25 cellular contexts compared by ENCODE assay signal in genomic region chr2:89780318-89780717, GRCh38.
DNase-seq lines count a peak whose midpoint lies in the region; ATAC-seq, FAIRE-seq and TF ChIP-seq lines count a peak whose summit lies in the region.
"Had no signal": no experiment of that assay in that cellular context is flagged by ENCODE, and none has a peak within 500 bp of the region (broad histone marks: within the 10 kb centered on the region; RNA-seq: fewer than 3 reads in every experiment).

No MANE protein-coding gene starts in this region.

- no peak for TF ChIP-seq POLR2A in HepG2 (IDR thresholded peaks at IDR 0.05; ENCODE audit: insufficient read depth in 1 of 2, low read depth in 2 of 2, low read length in 2 of 2)
- no peak for TF ChIP-seq POLR2A in right lobe of liver (IDR thresholded peaks at IDR 0.05)
- TF ChIP-seq POLR2A in IMR-90 (IDR thresholded peaks at IDR 0.05; ENCODE audit: low read depth, low read length): no peak
- no peak for TF ChIP-seq POLR2A in H1 (IDR thresholded peaks at IDR 0.05; ENCODE audit: control extremely low read depth in 1 of 2, low read depth in 2 of 2, low read length in 2 of 2)
- TF ChIP-seq POLR2A in GM18505 (IDR thresholded peaks at IDR 0.05; ENCODE audit: borderline replicate concordance, extremely low read depth, insufficient read depth, insufficient read length): no peak

- H3K27ac ChIP-seq in HepG2 (ENCODE audit: extremely low read length, insufficient read depth, low read length) (no peak overlapping the region), right lobe of liver (no peak overlapping the region), IMR-90 (ENCODE audit: insufficient read depth, low read length) (no peak overlapping the region), H1 (ENCODE audit: low read depth, low read length) (no peak overlapping the region)
- H3K27ac ChIP-seq: 22Rv1; A549; BLaER1 treated with 17β-estradiol and CSF1 and Interleukin-3, amounts not matched to agents 10 nM and 100 nM; C4-2B had no signal

- TF ChIP-seq CTCF in HepG2 (CRISPR knock-in tag; IDR thresholded peaks at IDR 0.05): no peak
- no peak for TF ChIP-seq CTCF in right lobe of liver (IDR thresholded peaks at IDR 0.05)
- no peak for TF ChIP-seq CTCF in IMR-90 (conservative IDR thresholded peaks at IDR 0.05; ENCODE audit: low read depth, low read length)
- TF ChIP-seq CTCF in H1 (IDR thresholded peaks at IDR 0.05; ENCODE audit: control extremely low read depth in 1 of 3, insufficient read depth in 1 of 3, low read depth in 1 of 3, low read length in 3 of 3): no peak
- no peak for TF ChIP-seq CTCF in kidney epithelial cell (IDR thresholded peaks at IDR 0.05; ENCODE audit: insufficient read depth, low read length, poor library complexity, severe bottlenecking)

- H3K23me2 ChIP-seq in H1 (ENCODE audit: low read depth, low read length): no peaks in the 10 kb centered on the region; the same call in 1 of the 2 replicates

- TF ChIP-seq EP300 in HepG2 (IDR thresholded peaks at IDR 0.05; ENCODE audit: low read depth in 2 of 2, low read length in 2 of 2) (no peak), HepG2 (CRISPR knock-in tag; IDR thresholded peaks at IDR 0.05; ENCODE audit: borderline replicate concordance) (no peak), H1 (IDR thresholded peaks at IDR 0.05; ENCODE audit: borderline replicate concordance in 1 of 2, low read depth in 2 of 2, low read length in 2 of 2) (no peak)

- H3K23ac ChIP-seq in IMR-90 (ENCODE audit: low read depth, low read length) (no peak overlapping the region), H1 (ENCODE audit: insufficient read length) (no peak overlapping the region)

- no TSS peak for BruUV-seq in HepG2 (replicated peaks; lab: Mats Ljungman, UMichigan)
- no TSS peak for BruUV-seq in IMR-90 (replicated peaks; lab: Mats Ljungman, UMichigan)

- no peaks in the 10 kb centered on the region for H3K79me2 ChIP-seq in HepG2 (ENCODE audit: insufficient read depth, low read length)
- H3K79me2 ChIP-seq in H1 (ENCODE audit: control insufficient read depth in 1 of 2, insufficient read depth in 2 of 2, low read length in 2 of 2): no peaks in the 10 kb centered on the region

- no peak overlapping the region for H3K4me3 ChIP-seq in HepG2 (replicated peaks in 1 of 3; ENCODE audit: insufficient read depth in 1 of 3, low read depth in 2 of 3, low read length in 3 of 3)
- no peak overlapping the region for H3K4me3 ChIP-seq in right lobe of liver
- no peak overlapping the region for H3K4me3 ChIP-seq in IMR-90 (ENCODE audit: insufficient read depth, low read depth, low read length)
- H3K4me3 ChIP-seq in H1 (ENCODE audit: extremely low read depth in 1 of 4, insufficient read depth in 2 of 4, low read depth in 3 of 4, low read length in 4 of 4): no peak overlapping the region
- H3K4me3 ChIP-seq in kidney epithelial cell (ENCODE audit: low read depth, low read length): no peak overlapping the region
- H3K4me3 ChIP-seq: A549; BLaER1 treated with 17β-estradiol and CSF1 and Interleukin-3, amounts not matched to agents 10 nM and 100 nM had no signal

- no peak for DNase-seq in HepG2 (ENCODE audit: low spot score)
- DNase-seq in right lobe of liver: no peak
- no peak for DNase-seq in IMR-90
- no peak for DNase-seq in H1 (ENCODE audit: low read depth in 1 of 2, low spot score in 2 of 2)
- DNase-seq in kidney epithelial cell (ENCODE audit: low read depth): peak; percentile 4
- DNase-seq in activated naive CD4-positive, alpha-beta T cell (lab: John Stamatoyannopoulos, UW): no peak
- no peak for DNase-seq in activated gamma-delta T cell treated with Interleukin-2 at 50 U/mL for 16 hours
- DNase-seq: AML-193; CD4-positive, alpha-beta memory T cell; CD8-positive, alpha-beta memory T cell; COR-L47; DMS 273 treated with DMSO at 0.1 percent for 48 hours; DMS153; DMS53; DMS79; DND-41; EL; GDM1 had no signal

- H3K79me1 ChIP-seq in IMR-90 (ENCODE audit: low read depth in 1 of 2, low read length in 2 of 2): no peaks in the 10 kb centered on the region
- no peaks in the 10 kb centered on the region for H3K79me1 ChIP-seq in H1 (ENCODE audit: low read depth, low read length)

- H2AK5ac ChIP-seq in IMR-90 (ENCODE audit: low read depth, low read length) (no peak overlapping the region), H1 (ENCODE audit: low read depth, low read length) (no peak overlapping the region)

- intact Hi-C loops in HepG2 (cut with micrococcal nuclease; ENCODE audit: unreplicated experiment): no loop called here
- intact Hi-C loops in right lobe of liver (cut with DNase I): no loop called here
- intact Hi-C loops in IMR-90 (cut with micrococcal nuclease): no loop called here

- H2AK9ac ChIP-seq in IMR-90 (replicated peaks; ENCODE audit: low read depth, low read length, poor library complexity): no peak overlapping the region

- POLR2A ChIA-PET in HepG2 (lab: Yijun Ruan, JAX): no interaction called here
- POLR2A ChIA-PET in IMR-90 (lab: Charles Lee; ENCODE audit: unreplicated experiment): no interaction called here
- POLR2A ChIA-PET in H1 (lab: Charles Lee; ENCODE audit: partially characterized antibody): no interaction called here

- TF ChIP-seq RAD21 in HepG2 (CRISPR knock-in tag; IDR thresholded peaks at IDR 0.05) (no peak), IMR-90 (IDR thresholded peaks at IDR 0.05; ENCODE audit: low read length) (no peak), H1 (IDR thresholded peaks at IDR 0.05 in 1 of 2, conservative IDR thresholded peaks at IDR 0.05 in 1 of 2; ENCODE audit: low read depth in 2 of 2, low read length in 2 of 2) (no peak)

- FAIRE-seq in HepG2 (lab: Jason Lieb, UNC) (no peak), H1 (lab: Jason Lieb, UNC) (no peak)
- FAIRE-seq: A549, GM12891, GM18507 had no signal

- H3K14ac ChIP-seq in IMR-90 (replicated peaks; ENCODE audit: low read depth, low read length) (no peak overlapping the region), H1 (ENCODE audit: insufficient read length) (no peak overlapping the region)

- H4K20me1 ChIP-seq in HepG2 (ENCODE audit: insufficient read depth, low read length): no peaks in the 10 kb centered on the region
- H4K20me1 ChIP-seq in IMR-90 (ENCODE audit: insufficient read depth, low read length): no peaks in the 10 kb centered on the region
- H4K20me1 ChIP-seq in H1 (replicated peaks in 1 of 2; ENCODE audit: control insufficient read depth in 1 of 2, insufficient read depth in 2 of 2, low read length in 2 of 2): no peaks in the 10 kb centered on the region
- H4K20me1 ChIP-seq: BLaER1 treated with 17β-estradiol and CSF1 and Interleukin-3, amounts not matched to agents 10 nM and 100 nM had no signal

- H3K4me1 ChIP-seq in HepG2 (ENCODE audit: insufficient read depth, low read length) (no peaks in the 10 kb centered on the region), right lobe of liver (no peaks in the 10 kb centered on the region), IMR-90 (ENCODE audit: control insufficient read depth, insufficient read depth, low read length) (no peaks in the 10 kb centered on the region), H1 (replicated peaks in 1 of 4; ENCODE audit: control insufficient read depth in 3 of 4, insufficient read depth in 4 of 4, low read length in 3 of 4) (no peaks in the 10 kb centered on the region)
- H3K4me1 ChIP-seq: A549; BLaER1 treated with 17β-estradiol and CSF1 and Interleukin-3, amounts not matched to agents 10 nM and 100 nM had no signal

- dilution Hi-C loops in IMR-90 (cut with HindIII; ENCODE audit: low sequenced_read_pairs, unreplicated experiment): no loop called here

- H3K56ac ChIP-seq in IMR-90 (ENCODE audit: extremely low read depth, insufficient read depth, low read length) (no peak overlapping the region), H1 (replicated peaks; ENCODE audit: insufficient read length, low read depth, low read length) (peak overlapping the region; percentile 86)

- H3K27me3 ChIP-seq in HepG2 (ENCODE audit: control insufficient read depth in 1 of 2, insufficient read depth in 2 of 2, low read length in 2 of 2): no peaks in the 10 kb centered on the region
- H3K27me3 ChIP-seq in right lobe of liver: no peaks in the 10 kb centered on the region
- H3K27me3 ChIP-seq in IMR-90 (ENCODE audit: control insufficient read depth, insufficient read depth, low read length): no peaks in the 10 kb centered on the region
- no peaks in the 10 kb centered on the region for H3K27me3 ChIP-seq in H1 (replicated peaks in 1 of 4; ENCODE audit: control insufficient read depth in 3 of 4, extremely low read depth in 1 of 4, insufficient read depth in 3 of 4, low read length in 3 of 4)
- H3K27me3 ChIP-seq in kidney epithelial cell (ENCODE audit: control insufficient read depth, insufficient read depth, low read length): no peaks in the 10 kb centered on the region
- H3K27me3 ChIP-seq: BLaER1 treated with 17β-estradiol and CSF1 and Interleukin-3, amounts not matched to agents 10 nM and 100 nM had no signal

- H2BK15ac ChIP-seq in IMR-90 (ENCODE audit: low read depth, low read length) (no peak overlapping the region), H1 (ENCODE audit: low read length) (no peak overlapping the region)

- ATAC-seq in HepG2 (no peak), right lobe of liver (no peak), IMR-90 (ENCODE audit: low read depth) (no peak), GM18505 (IDR thresholded peaks at IDR 0.05; ENCODE audit: unreplicated experiment) (no peak)
- ATAC-seq: A549 had no signal

- H4K5ac ChIP-seq in IMR-90 (ENCODE audit: low read depth, low read length) (no peak overlapping the region), H1 (ENCODE audit: insufficient read length, low read depth, low read length) (no peak overlapping the region)

- in situ Hi-C loops in HepG2 (cut with HindIII; ENCODE audit: extremely low pct_ligation_motif_present, low pct_unique_long_range_greater_than_20kb) (no loop called here), IMR-90 (cut with MboI; ENCODE audit: low sequenced_read_pairs) (no loop called here)

- H4K91ac ChIP-seq in IMR-90 (ENCODE audit: insufficient read depth, low read depth, low read length) (no peak overlapping the region), H1 (replicated peaks; ENCODE audit: insufficient read length, low read length) (no peak overlapping the region)

- H2BK20ac ChIP-seq in IMR-90 (ENCODE audit: low read depth, low read length) (no peak overlapping the region), H1 (ENCODE audit: low read length) (no peak overlapping the region)

- no peak overlapping the region for H2BK12ac ChIP-seq in H1 (ENCODE audit: low read depth, low read length)

- H3K9ac ChIP-seq in HepG2 (ENCODE audit: insufficient read depth, low read depth, low read length) (no peak overlapping the region), IMR-90 (ENCODE audit: low read depth, low read length) (no peak overlapping the region), H1 (replicated peaks in 1 of 4; ENCODE audit: extremely low read depth in 1 of 4, low read depth in 3 of 4, low read length in 3 of 4) (no peak overlapping the region)
- H3K9ac ChIP-seq: BLaER1 treated with 17β-estradiol and CSF1 and Interleukin-3, amounts not matched to agents 10 nM and 100 nM had no signal

- H3K4me2 ChIP-seq in HepG2 (ENCODE audit: low read depth, low read length) (no peak overlapping the region), IMR-90 (ENCODE audit: low read depth, low read length) (no peak overlapping the region), H1 (ENCODE audit: insufficient read depth in 1 of 2, low read depth in 2 of 2, low read length in 2 of 2) (no peak overlapping the region)
- H3K4me2 ChIP-seq: A549; BLaER1 treated with 17β-estradiol and CSF1 and Interleukin-3, amounts not matched to agents 10 nM and 100 nM had no signal

- 12% methylated on average over 15 of the region's 15 CpGs for WGBS in HepG2 (ENCODE audit: low lambda C conversion rate)
- WGBS in right lobe of liver (ENCODE audit: insufficient coverage, low coverage, low lambda C conversion rate, missing lambda C conversion rate): 59% methylated on average over 15 of the region's 15 CpGs
- WGBS in IMR-90 (ENCODE audit: extremely low coverage in 2 of 2, insufficient read length in 1 of 2), 2 experiments: 52% methylated on average over 15 of the region's 15 CpGs; no CpG with 5 or more reads in 1 of the 2 experiments
- 91% methylated on average over 15 of the region's 15 CpGs; no CpG with 5 or more reads in 1 of the 2 experiments for WGBS in H1 (ENCODE audit: extremely low coverage in 1 of 2, insufficient coverage in 1 of 2, insufficient read length in 1 of 2, insufficient replicate concordance in 2 of 2, low coverage in 1 of 2, low lambda C conversion rate in 2 of 2, missing lambda C conversion rate in 1 of 2), 2 experiments

- H3K9me3 ChIP-seq in HepG2 (ENCODE audit: low read length): peaks cover 100% of the 10 kb centered on the region
- peaks cover 4 to 92% (median 25%) of the 10 kb centered on the region in 4 donors for H3K9me3 ChIP-seq in right lobe of liver
- H3K9me3 ChIP-seq in IMR-90 (ENCODE audit: control insufficient read depth, insufficient read depth, low read length): peaks cover 53% of the 10 kb centered on the region
- peaks cover 20 to 100% of the 10 kb centered on the region in 2 experiments for H3K9me3 ChIP-seq in H1 (ENCODE audit: insufficient read depth in 2 of 2, low read depth in 1 of 2, low read length in 1 of 2)

- H3K36me3 ChIP-seq in HepG2 (replicated peaks in 1 of 2; ENCODE audit: control insufficient read depth in 1 of 2, insufficient read depth in 2 of 2, low read length in 2 of 2): no peaks in the 10 kb centered on the region
- no peaks in the 10 kb centered on the region for H3K36me3 ChIP-seq in right lobe of liver
- H3K36me3 ChIP-seq in IMR-90 (ENCODE audit: control insufficient read depth, insufficient read depth, low read length): no peaks in the 10 kb centered on the region
- no peaks in the 10 kb centered on the region for H3K36me3 ChIP-seq in H1 (ENCODE audit: control insufficient read depth in 2 of 4, insufficient read depth in 4 of 4, low read length in 3 of 4)
- H3K36me3 ChIP-seq in kidney epithelial cell (ENCODE audit: control insufficient read depth, insufficient read depth, low read length): no peaks in the 10 kb centered on the region
- H3K36me3 ChIP-seq: BLaER1 treated with 17β-estradiol and CSF1 and Interleukin-3, amounts not matched to agents 10 nM and 100 nM had no signal

- no peak overlapping the region for H2AFZ ChIP-seq in HepG2 (ENCODE audit: low read length)
- no peak overlapping the region for H2AFZ ChIP-seq in IMR-90 (replicated peaks; ENCODE audit: low read length, poor library complexity)
- H2AFZ ChIP-seq in H1 (ENCODE audit: low read length): no peak overlapping the region

- H2BK5ac ChIP-seq in IMR-90 (ENCODE audit: low read depth, low read length, poor library complexity, severe bottlenecking) (peak overlapping the region; percentile 36), H1 (ENCODE audit: low read depth, low read length) (no peak overlapping the region)

- H3K9me1 ChIP-seq in IMR-90 (ENCODE audit: insufficient read depth, low read length): no peaks in the 10 kb centered on the region

- H3K4ac ChIP-seq in IMR-90 (ENCODE audit: low read depth, low read length) (no peak overlapping the region), H1 (replicated peaks; ENCODE audit: insufficient read length, low read depth, low read length) (no peak overlapping the region)

- no peak overlapping the region for H4K8ac ChIP-seq in IMR-90 (ENCODE audit: low read depth in 2 of 2, low read length in 2 of 2)
- H4K8ac ChIP-seq in H1 (ENCODE audit: extremely low read depth, insufficient read depth, low read length): no peak overlapping the region

- H3K18ac ChIP-seq in IMR-90 (ENCODE audit: low read depth, low read length) (no peak overlapping the region), H1 (ENCODE audit: extremely low read depth, low read length) (no peak overlapping the region)

- CTCF ChIA-PET in HepG2 (lab: Yijun Ruan, JAX; ENCODE audit: low intra/inter-chr PET ratio, low total read pairs) (no interaction called here), IMR-90 (lab: Yijun Ruan, JAX) (no interaction called here), H1 (lab: Charles Lee; ENCODE audit: partially characterized antibody) (no interaction called here)

- H2BK120ac ChIP-seq in IMR-90 (ENCODE audit: low read depth, low read length) (no peak overlapping the region), H1 (replicated peaks; ENCODE audit: low read depth, low read length) (no peak overlapping the region)
